ENCODE assay signal across 9 cellular contexts in genomic region chr1:167499657-167500056, GRCh38. TPM values are rescaled to one million over a fixed set of nuclear protein-coding genes. Genes with fewer than 3 reads are reported as not detected.
A peak's percentile ranks its signal among the peaks of the same experiment; 100 is the strongest.
DNase-seq lines count a peak whose midpoint lies in the region; ATAC-seq and TF ChIP-seq lines count a peak whose summit lies in the region.
"Had no signal": no experiment of that assay in that cellular context is flagged by ENCODE, and none has a peak within 500 bp of the region (broad histone marks: within the 10 kb centered on the region; RNA-seq: fewer than 3 reads in every experiment).

No MANE protein-coding gene starts in this region.

- H3K9me2 ChIP-seq in SU-DHL-6 (replicated peaks; ENCODE audit: insufficient read depth, low read length), result no peaks in the 10 kb centered on the region

- no peaks in the 10 kb centered on the region for H3K36me3 Mint-ChIP-seq in Calu3 (ENCODE audit: insufficient read depth, unreplicated experiment)

- CTCF ChIA-PET in Calu3 (lab: Charles Lee), result no interaction called here

- H3K9ac ChIP-seq in SU-DHL-6 (ENCODE audit: low read length), result 0 out of 2 replicates have a peak overlapping the region, but pooled peaks have one; percentile 14

- intact Hi-C loops in Calu3 (cut with micrococcal nuclease; ENCODE audit: unreplicated experiment), result no loop called here

- H3K4me3 ChIP-seq in SU-DHL-6 (ENCODE audit: insufficient read depth, low read length, poor library complexity, severe bottlenecking), result peak overlapping the region; percentile 36

- H3K9me3 Mint-ChIP-seq in Calu3 (ENCODE audit: low read depth, unreplicated experiment), result no peaks in the 10 kb centered on the region

- H3K4me2 ChIP-seq in SU-DHL-6 (ENCODE audit: low read depth, low read length, poor library complexity, severe bottlenecking), result peak overlapping the region; percentile 62

- no peaks in the 10 kb centered on the region for H3K4me1 Mint-ChIP-seq in Calu3 (ENCODE audit: low read depth, unreplicated experiment)

- ATAC-seq in HG02981 (IDR thresholded peaks at IDR 0.05; ENCODE audit: unreplicated experiment), result peak; percentile 99

- no peak for TF ChIP-seq CTCF in SU-DHL-6 (IDR thresholded peaks at IDR 0.05; ENCODE audit: insufficient read depth, low read length, poor library complexity, severe bottlenecking)
- TF ChIP-seq CTCF in Calu3 (IDR thresholded peaks at IDR 0.05; ENCODE audit: unreplicated experiment), result no peak

- no peaks in the 10 kb centered on the region for H3K27me3 ChIP-seq in SU-DHL-6 (ENCODE audit: low read length)

- H3K79me2 ChIP-seq in SU-DHL-6 (ENCODE audit: insufficient read depth, low read length), result no peaks in the 10 kb centered on the region

- no peaks in the 10 kb centered on the region for H3K9me3 ChIP-seq in SU-DHL-6 (ENCODE audit: insufficient read depth, low read length)

- DNase-seq in stimulated activated CD4-positive, alpha-beta T cell treated with anti-CD3 and anti-CD28 coated beads, Interleukin-4, amount 100 ng/mL, for 24 hours, result peak; percentile 57
- DNase-seq in stimulated activated CD4-positive, alpha-beta T cell treated with anti-CD3 and anti-CD28 coated beads, Interleukin-12 subunit alpha, Interleukin-12 subunit beta, amount 100 ng/mL, for 4 hours, result no peak
- no peak for DNase-seq in NCI-H2196 treated with DMSO at 0.1 percent for 48 hours (lab: John Stamatoyannopoulos, UW; ENCODE audit: unreplicated experiment)
- no peak for DNase-seq in NCI-H1105 (lab: John Stamatoyannopoulos, UW)
- DNase-seq in substantia nigra (lab: John Stamatoyannopoulos, UW), result no peak
- no peak for DNase-seq in Calu3
- DNase-seq: kidney glomerular epithelial cell had no signal

- H3K27ac ChIP-seq in SU-DHL-6 (ENCODE audit: low read depth, low read length), result peak overlapping the region; percentile 56
- H3K27ac ChIP-seq in substantia nigra (ENCODE audit: low read depth, low read length, poor library complexity, severe bottlenecking), result no peak overlapping the region

- no TSS peak for BruUV-seq in Calu3 (replicated peaks; lab: Mats Ljungman, UMichigan)

- peak overlapping the region; percentile 58 for H2AFZ ChIP-seq in SU-DHL-6 (ENCODE audit: low read depth, low read length, severe bottlenecking)

- no peak overlapping the region for H3K4me3 Mint-ChIP-seq in Calu3 (ENCODE audit: low read depth, unreplicated experiment)

- H3K27me3 Mint-ChIP-seq in Calu3 (ENCODE audit: unreplicated experiment), result peaks cover 92% of the 10 kb centered on the region

- no peak overlapping the region for H3K27ac Mint-ChIP-seq in Calu3 (ENCODE audit: unreplicated experiment)

- no peaks in the 10 kb centered on the region for H3F3A ChIP-seq in SU-DHL-6 (ENCODE audit: insufficient read depth)

- H3K36me3 ChIP-seq in SU-DHL-6 (ENCODE audit: low read length), result no peaks in the 10 kb centered on the region

- no peaks in the 10 kb centered on the region for H4K20me1 ChIP-seq in SU-DHL-6 (ENCODE audit: low read depth, low read length)

RNA-seq across cellular contexts. Expression of gene CD247, which starts 18.7 kb away (rescaled TPM):
- 0.61 and 0.97 TPM in 2 replicates for total RNA-seq in Calu3 (2022)

RNA-seq across cellular contexts. Expression of gene CREG1, which starts 53.9 kb away (rescaled TPM):
- total RNA-seq in Calu3 (2022), result 55.0 and 69.3 TPM in 2 replicates
